In genomic region chr9:132383462-132383883, GRCh38 we compare ENCODE assay signal across 13 cellular contexts. TPM values are rescaled to one million over a fixed set of nuclear protein-coding genes. Genes with fewer than 3 reads are reported as not detected.
DNase-seq lines count a peak whose midpoint lies in the region; ATAC-seq lines count a peak whose summit lies in the region.
"Had no signal": no experiment of that assay in that cellular context is flagged by ENCODE, and none has a peak within 500 bp of the region (broad histone marks: within the 10 kb centered on the region; RNA-seq: fewer than 3 reads in every experiment).

No MANE protein-coding gene starts in this region.

- H3K4me3 Mint-ChIP-seq in activated naive CD8-positive, alpha-beta T cell treated with anti-CD3 and anti-CD28 coated beads, Interleukin-2, amount 10 ng/mL, durations not matched to agents 7 days and 5 days, result no peak overlapping the region

- H3K36me3 ChIP-seq in BLaER1 treated with 17β-estradiol and CSF1 and Interleukin-3, amounts not matched to agents 10 nM and 100 nM, result peaks cover 56 to 90% (median 70%) of the 10 kb centered on the region in 11 experiments

- H3K27ac ChIP-seq in BLaER1 treated with 17β-estradiol and CSF1 and Interleukin-3, amounts not matched to agents 10 nM and 100 nM, result peak overlapping the region in 10 of 11 experiments; percentile 78 to 91 (median 84); a peak in 19 of 22 replicates
- H3K27ac ChIP-seq: SJCRH30 had no signal

- H3K36me3 Mint-ChIP-seq in activated naive CD8-positive, alpha-beta T cell treated with anti-CD3 and anti-CD28 coated beads, Interleukin-2, amount 10 ng/mL, durations not matched to agents 7 days and 5 days, result peaks cover 48% of the 10 kb centered on the region

- peaks cover 35% of the 10 kb centered on the region for H3K4me1 Mint-ChIP-seq in activated naive CD8-positive, alpha-beta T cell treated with anti-CD3 and anti-CD28 coated beads, Interleukin-2, amount 10 ng/mL, durations not matched to agents 7 days and 5 days

- H3K4me1 ChIP-seq in BLaER1 treated with 17β-estradiol and CSF1 and Interleukin-3, amounts not matched to agents 10 nM and 100 nM, result peaks cover 49 to 78% (median 61%) of the 10 kb centered on the region in 10 experiments
- H3K4me1 ChIP-seq: SJCRH30 had no signal

- H3K9me3 ChIP-seq in BLaER1 treated with 17β-estradiol and CSF1 and Interleukin-3, amounts not matched to agents 10 nM and 100 nM (replicated peaks in 1 of 11), result peaks cover 0 to 5% (median 3%) of the 10 kb centered on the region in 11 experiments; a peak in 10 of 22 replicates
- H3K9me3 ChIP-seq: SJCRH30 had no signal

- no peaks in the 10 kb centered on the region for H3K27me3 ChIP-seq in BLaER1 treated with 17β-estradiol and CSF1 and Interleukin-3, amounts not matched to agents 10 nM and 100 nM
- H3K27me3 ChIP-seq: SJCRH30 had no signal

- POLR2A ChIA-PET in activated naive CD8-positive, alpha-beta T cell treated with anti-CD3 and anti-CD28 coated beads, Interleukin-2, amount 10 ng/mL, durations not matched to agents 7 days and 5 days (lab: Charles Lee), result interaction anchor here (0.9 kb wide), 1 partner anchor 30 kb away, joined by 3 read pairs; no protein-coding TSS in a partner anchor

- H3K27ac Mint-ChIP-seq in activated naive CD8-positive, alpha-beta T cell treated with anti-CD3 and anti-CD28 coated beads, Interleukin-2, amount 10 ng/mL, durations not matched to agents 7 days and 5 days, result peak overlapping the region; percentile 32

- peak overlapping the region in 5 of 10 experiments; percentile 0 to 49 (median 13); a peak in 5 of 20 replicates for H3K4me3 ChIP-seq in BLaER1 treated with 17β-estradiol and CSF1 and Interleukin-3, amounts not matched to agents 10 nM and 100 nM
- H3K4me3 ChIP-seq: SJCRH30 had no signal

- peaks cover 0 to 16% (median 0%) of the 10 kb centered on the region in 11 experiments; a peak in 4 of 22 replicates for H4K20me1 ChIP-seq in BLaER1 treated with 17β-estradiol and CSF1 and Interleukin-3, amounts not matched to agents 10 nM and 100 nM

- H3K27me3 Mint-ChIP-seq in activated naive CD8-positive, alpha-beta T cell treated with anti-CD3 and anti-CD28 coated beads, Interleukin-2, amount 10 ng/mL, durations not matched to agents 7 days and 5 days, result no peaks in the 10 kb centered on the region

- ATAC-seq in GM18498 (IDR thresholded peaks at IDR 0.05; ENCODE audit: unreplicated experiment) (peak; percentile 49), HG03354 (IDR thresholded peaks at IDR 0.05; ENCODE audit: poor library complexity, severe bottlenecking, unreplicated experiment) (peak; percentile 57), GM19395 (IDR thresholded peaks at IDR 0.05; ENCODE audit: unreplicated experiment) (no peak), GM19397 (IDR thresholded peaks at IDR 0.05; ENCODE audit: unreplicated experiment) (no peak)
- no peak for ATAC-seq in activated naive CD8-positive, alpha-beta T cell treated with anti-CD3 and anti-CD28 coated beads, Interleukin-2, amount 10 ng/mL, durations not matched to agents 7 days and 5 days (ENCODE audit: low read depth)

- H3K4me2 ChIP-seq in BLaER1 treated with 17β-estradiol and CSF1 and Interleukin-3, amounts not matched to agents 10 nM and 100 nM, result peak overlapping the region; percentile 73 to 97 (median 90)

- H3K9ac ChIP-seq in BLaER1 treated with 17β-estradiol and CSF1 and Interleukin-3, amounts not matched to agents 10 nM and 100 nM, result peak overlapping the region; percentile 23 to 78 (median 69); a peak in 18 of 22 replicates

- no peaks in the 10 kb centered on the region for H3K9me3 Mint-ChIP-seq in activated naive CD8-positive, alpha-beta T cell treated with anti-CD3 and anti-CD28 coated beads, Interleukin-2, amount 10 ng/mL, durations not matched to agents 7 days and 5 days

- DNase-seq in activated naive CD8-positive, alpha-beta T cell treated with anti-CD3 and anti-CD28 coated beads, Interleukin-2, amount 10 ng/mL, durations not matched to agents 7 days and 5 days, result no peak
- DNase-seq in mucosa of gallbladder (ENCODE audit: low spot score), result no peak
- no peak for DNase-seq in stimulated activated CD4-positive, alpha-beta T cell treated with anti-CD3 and anti-CD28 coated beads, Interleukin-15, amount 100 ng/mL, for 24 hours
- DNase-seq: activated naive CD4-positive, alpha-beta T cell treated with Interleukin-2 at 50 U/mL for 16 hours; NCI-H1105 treated with DMSO at 0.1 percent for 48 hours; NCI-H526; SJCRH30 had no signal

RNA-seq across cellular contexts. Expression of gene TTF1, which starts 23.2 kb away (rescaled TPM):
- 10 to 100 TPM; 31.3 to 32.5 TPM for total RNA-seq in activated naive CD8-positive, alpha-beta T cell treated with anti-CD3 and anti-CD28 coated beads, Interleukin-2, amount 10 ng/mL, durations not matched to agents 7 days and 5 days
- 12.5 TPM for total RNA-seq in mucosa of gallbladder

RNA-seq across cellular contexts. Expression of gene CFAP77, which starts 26.5 kb away (rescaled TPM):
- total RNA-seq in activated naive CD8-positive, alpha-beta T cell treated with anti-CD3 and anti-CD28 coated beads, Interleukin-2, amount 10 ng/mL, durations not matched to agents 7 days and 5 days, result not detected
- not detected for total RNA-seq in mucosa of gallbladder
- total RNA-seq: SJCRH30, urinary bladder had no signal

RNA-seq across cellular contexts. Expression of gene SETX, which starts 28.7 kb away (rescaled TPM):
- total RNA-seq in activated naive CD8-positive, alpha-beta T cell treated with anti-CD3 and anti-CD28 coated beads, Interleukin-2, amount 10 ng/mL, durations not matched to agents 7 days and 5 days, result 10 to 100 TPM; 64.0 to 69.4 TPM
- total RNA-seq in mucosa of gallbladder, result 43.1 TPM

Comparison
In these comparisons a context has a peak if more than half of its experiments do, and no peak if none do; other contexts are left out.
1. ATAC-seq: peak in GM18498 (single experiment) and HG03354 (single experiment); none in activated naive CD8-positive, alpha-beta T cell treated with anti-CD3 and anti-CD28 coated beads, Interleukin-2, amount 10 ng/mL, durations not matched to agents 7 days and 5 days (single experiment), GM19395 (single experiment) and GM19397 (single experiment).